In the genomic region with DNA sequence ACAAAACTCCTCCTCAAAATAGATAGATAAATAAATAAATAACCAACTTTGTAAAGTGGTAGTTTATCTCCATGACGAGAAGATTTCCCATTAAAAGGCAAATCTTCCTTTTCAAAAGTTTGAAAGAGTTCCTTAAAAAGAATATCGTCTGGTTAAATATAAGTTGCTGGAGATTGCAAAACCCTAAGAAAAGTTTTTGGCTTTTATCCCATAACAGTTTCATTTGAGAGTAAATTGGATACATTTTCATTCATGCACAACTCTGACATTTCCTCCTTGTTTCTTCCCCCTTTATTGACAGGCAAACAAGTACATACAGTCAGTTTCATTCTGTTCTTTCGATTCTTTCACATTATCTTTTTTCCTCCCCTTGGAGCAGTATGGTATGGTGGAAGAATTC, we compare ENCODE assay signal across 15 cellular contexts.
"Had no signal": no experiment of that assay in that cellular context is flagged by ENCODE, and none has a peak within 500 bp of the region (broad histone marks: within the 10 kb centered on the region; RNA-seq: fewer than 3 reads in every experiment).

No MANE protein-coding gene starts in this region.

- H3K27ac Mint-ChIP-seq: activated CD4-positive, alpha-beta memory T cell treated with anti-CD3 and anti-CD28 coated beads for 36 hours; activated naive CD8-positive, alpha-beta T cell treated with anti-CD3 and anti-CD28 coated beads for 36 hours; mesothelial cell of epicardium; neural progenitor cell had no signal

- H3K4me2 ChIP-seq: hepatocyte, neural progenitor cell had no signal

- H3K27ac ChIP-seq: breast epithelium, hepatocyte, neural progenitor cell, ovary, tibial artery had no signal

- H3K9ac ChIP-seq: neural progenitor cell had no signal

- H3K79me2 ChIP-seq: hepatocyte had no signal

- DNase-seq: activated CD4-positive, alpha-beta memory T cell treated with anti-CD3 and anti-CD28 coated beads for 36 hours; activated CD4-positive, alpha-beta T cell treated with anti-CD3 and anti-CD28 coated beads for 1 hour; activated gamma-delta T cell treated with Interleukin-2 at 50 U/mL for 16 hours; activated naive CD8-positive, alpha-beta T cell treated with anti-CD3 and anti-CD28 coated beads for 36 hours; activated T-cell treated with anti-CD3 and anti-CD28 coated beads, Interleukin-2, amount 50 U/mL, for 48 hours; aorta; effector CD4-positive, alpha-beta T cell; kidney glomerular epithelial cell; ovary; SW 1271; tibial artery had no signal

- H3K36me3 Mint-ChIP-seq: activated CD4-positive, alpha-beta memory T cell treated with anti-CD3 and anti-CD28 coated beads for 36 hours; activated naive CD8-positive, alpha-beta T cell treated with anti-CD3 and anti-CD28 coated beads for 36 hours; mesothelial cell of epicardium; neural progenitor cell had no signal

- H3K27me3 ChIP-seq: breast epithelium, hepatocyte, neural progenitor cell, ovary, tibial artery had no signal

- H3K4me1 ChIP-seq: breast epithelium, tibial artery had no signal

- H3K36me3 ChIP-seq: breast epithelium, neural progenitor cell, ovary, tibial artery had no signal

- H2AFZ ChIP-seq: hepatocyte, neural progenitor cell had no signal

- H3K4me3 ChIP-seq: breast epithelium, hepatocyte, neural progenitor cell, ovary, tibial artery had no signal

- H3K4me3 Mint-ChIP-seq: activated CD4-positive, alpha-beta memory T cell treated with anti-CD3 and anti-CD28 coated beads for 36 hours; activated naive CD8-positive, alpha-beta T cell treated with anti-CD3 and anti-CD28 coated beads for 36 hours; mesothelial cell of epicardium; neural progenitor cell had no signal

- H3K27me3 Mint-ChIP-seq: activated CD4-positive, alpha-beta memory T cell treated with anti-CD3 and anti-CD28 coated beads for 36 hours; activated naive CD8-positive, alpha-beta T cell treated with anti-CD3 and anti-CD28 coated beads for 36 hours had no signal

- H3K9me3 ChIP-seq: breast epithelium, ovary, tibial artery had no signal
